Comparison of ENCODE assay signal across 8 cellular contexts in genomic region chr10:38402442-38403346, GRCh38.
DNase-seq lines count a peak whose midpoint lies in the region; ATAC-seq and TF ChIP-seq lines count a peak whose summit lies in the region.
"Not testable (repeated sequence)": the region's sequence is repeated elsewhere in the genome, so short reads cannot be mapped to it uniquely, and the experiment has no call there.

No MANE protein-coding gene starts in this region.

- peak; percentile 39 to 49 for TF ChIP-seq POLR2A in gastrocnemius medialis (IDR thresholded peaks at IDR 0.05)

- TF ChIP-seq CTCF in ascending aorta (IDR thresholded peaks at IDR 0.05), result not testable (repeated sequence)
- peak in 1 of 5 experiments; percentile 9 for TF ChIP-seq CTCF in gastrocnemius medialis (IDR thresholded peaks at IDR 0.05 in 4 of 5, conservative IDR thresholded peaks at IDR 0.05 in 1 of 5)

- H3K4me1 ChIP-seq in ascending aorta, gastrocnemius medialis: not testable (repeated sequence)

- ATAC-seq in GM18519 (IDR thresholded peaks at IDR 0.05; ENCODE audit: low FRiP score, unreplicated experiment), result peak; percentile 98
- peak; percentile 54 for ATAC-seq in HG02973 (IDR thresholded peaks at IDR 0.05; ENCODE audit: unreplicated experiment)
- ATAC-seq in gastrocnemius medialis, result peak; percentile 100

- not testable (repeated sequence) for H3K9me3 ChIP-seq in ascending aorta, gastrocnemius medialis

- intact Hi-C loops in ascending aorta (cut with DNase I) (loop anchor here (10.0 kb wide), 1 partner anchor 428 kb away; the partner anchor contains the start of gene ZNF25), gastrocnemius medialis (cut with DNase I; ENCODE audit: low total_unique reads) (loop anchor here (10.0 kb wide), 1 partner anchor 388 kb away; the partner anchor contains the start of gene ZNF33A)

- H3K36me3 ChIP-seq in ascending aorta, gastrocnemius medialis: not testable (repeated sequence)

- in situ Hi-C loops in gastrocnemius medialis (cut with MboI; ENCODE audit: low sequenced_read_pairs in 4 of 4), result not testable (repeated sequence)

- DNase-seq in A172 (ENCODE audit: low spot score) (peak; percentile 92), NCI-H1930 (lab: John Stamatoyannopoulos, UW) (peak; percentile 49 to 70), T-helper 9 cell (peak; percentile 84), ascending aorta (ENCODE audit: low spot score in 2 of 2) (peak; percentile 84 to 94), hepatic stellate cell (ENCODE audit: low spot score) (peak; percentile 90), gastrocnemius medialis (peak; percentile 89 to 95)

- H3K27me3 ChIP-seq in ascending aorta, gastrocnemius medialis: not testable (repeated sequence)

- peak overlapping the region; percentile 85 to 96 for H3K27ac ChIP-seq in ascending aorta
- H3K27ac ChIP-seq in gastrocnemius medialis, result peak overlapping the region; percentile 93 to 98 (median 93)

- H3K4me3 ChIP-seq in ascending aorta (peak overlapping the region; percentile 47 to 98), gastrocnemius medialis (peak overlapping the region; percentile 65 to 92 (median 78))

Comparison
In these comparisons a context has a peak if more than half of its experiments do, and no peak if none do; other contexts are left out.
1. Peak in every context shown above with its lines: DNase-seq, ATAC-seq, H3K4me3 ChIP-seq and H3K27ac ChIP-seq.